21 cellular contexts compared by ENCODE assay signal in the genomic region with DNA sequence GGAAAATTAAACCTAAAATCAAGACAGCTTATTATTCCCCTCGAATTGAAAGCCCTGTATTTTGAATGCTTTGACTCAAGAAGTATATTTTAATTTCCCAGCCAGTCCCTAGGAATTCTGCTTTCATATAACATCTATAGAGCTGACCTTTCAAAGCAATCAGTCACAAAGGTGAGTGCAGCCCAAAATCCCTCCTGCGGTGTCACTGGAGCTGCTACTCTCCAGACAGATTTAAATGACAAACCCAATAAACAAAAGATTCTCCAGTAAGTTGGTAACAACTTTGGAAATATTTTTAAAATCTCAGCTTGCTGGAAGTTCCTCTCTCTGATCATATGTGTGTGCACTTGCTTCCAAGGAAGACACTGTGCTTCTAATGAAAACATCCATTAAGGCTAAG. TPM values are rescaled to one million over a fixed set of nuclear protein-coding genes. Genes with fewer than 3 reads are reported as not detected.
DNase-seq lines count a peak whose midpoint lies in the region; ATAC-seq and TF ChIP-seq lines count a peak whose summit lies in the region.
"Had no signal": no experiment of that assay in that cellular context is flagged by ENCODE, and none has a peak within 500 bp of the region (broad histone marks: within the 10 kb centered on the region; RNA-seq: fewer than 3 reads in every experiment).

No MANE protein-coding gene starts in this region.

- no peaks in the 10 kb centered on the region for H3K9me3 ChIP-seq in HUES64 (ENCODE audit: insufficient read depth, low read depth, low read length)
- no peaks in the 10 kb centered on the region for H3K9me3 ChIP-seq in endodermal cell (ENCODE audit: control insufficient read depth, low read length)
- no peaks in the 10 kb centered on the region for H3K9me3 ChIP-seq in lower lobe of right lung
- no peaks in the 10 kb centered on the region for H3K9me3 ChIP-seq in stomach
- H3K9me3 ChIP-seq: thoracic aorta had no signal

- DNase-seq in endodermal cell (peak; percentile 56), lower lobe of right lung (no peak), stomach (no peak), COLO668 (lab: John Stamatoyannopoulos, UW; ENCODE audit: unreplicated experiment) (no peak)
- DNase-seq in activated T-cell treated with anti-CD3 and anti-CD28 coated beads, Interleukin-2, amount 50 U/mL, for 72 hours: no peak
- DNase-seq: activated CD4-positive, alpha-beta memory T cell treated with anti-CD3 and anti-CD28 coated beads for 36 hours; activated CD4-positive, CD25-positive, alpha-beta regulatory T cell; activated effector memory CD4-positive, alpha-beta T cell treated with anti-CD3 and anti-CD28 coated beads, Interleukin-2, amount 50 U/mL, for 16 hours; brain microvascular endothelial cell; CD4-positive, alpha-beta memory T cell; Karpas-422; mammary epithelial cell; naive B cell; NCI-H2029; NCI-H2227 treated with DMSO at 0.1 percent for 48 hours; posterior cingulate gyrus; T1000 had no signal

- H3K4me3 ChIP-seq in HUES64 (ENCODE audit: low read length) (no peak overlapping the region), endodermal cell (ENCODE audit: low read length) (no peak overlapping the region), lower lobe of right lung (no peak overlapping the region), stomach (no peak overlapping the region)
- H3K4me3 ChIP-seq: coronary artery, thoracic aorta had no signal

- TF ChIP-seq CTCF in endodermal cell (conservative IDR thresholded peaks at IDR 0.05) (no peak), lower lobe of right lung (IDR thresholded peaks at IDR 0.05) (no peak), stomach (IDR thresholded peaks at IDR 0.05) (no peak)

- TF ChIP-seq POLR2A in stomach (IDR thresholded peaks at IDR 0.05): no peak

- H3K4me3 Mint-ChIP-seq in endodermal cell: no peak overlapping the region
- no peak overlapping the region for H3K4me3 Mint-ChIP-seq in activated T-cell treated with anti-CD3 and anti-CD28 coated beads, Interleukin-2, amount 50 U/mL, for 72 hours
- H3K4me3 Mint-ChIP-seq: activated CD4-positive, alpha-beta memory T cell treated with anti-CD3 and anti-CD28 coated beads for 36 hours; CD4-positive, alpha-beta memory T cell; naive B cell had no signal

- peaks cover 53% of the 10 kb centered on the region for H3K4me1 ChIP-seq in HUES64 (ENCODE audit: insufficient read depth, low read length)
- H3K4me1 ChIP-seq in endodermal cell (ENCODE audit: control insufficient read depth, insufficient read depth, low read length): peaks cover 18% of the 10 kb centered on the region
- peaks cover 57% of the 10 kb centered on the region for H3K4me1 ChIP-seq in lower lobe of right lung
- H3K4me1 ChIP-seq in stomach: peaks cover 22 to 75% (median 44%) of the 10 kb centered on the region in 4 donors

- peaks cover 21% of the 10 kb centered on the region for H3K36me3 Mint-ChIP-seq in endodermal cell (ENCODE audit: low read depth)
- H3K36me3 Mint-ChIP-seq in activated T-cell treated with anti-CD3 and anti-CD28 coated beads, Interleukin-2, amount 50 U/mL, for 72 hours (ENCODE audit: insufficient read depth in 2 of 2): no peaks in the 10 kb centered on the region
- H3K36me3 Mint-ChIP-seq: activated CD4-positive, alpha-beta memory T cell treated with anti-CD3 and anti-CD28 coated beads for 36 hours; CD4-positive, alpha-beta memory T cell; naive B cell had no signal

- H3K27ac ChIP-seq in HUES64 (ENCODE audit: low read depth, low read length) (peak overlapping the region; percentile 87), endodermal cell (ENCODE audit: low read depth, low read length) (peak overlapping the region; percentile 79), lower lobe of right lung (peak overlapping the region; percentile 7), stomach (peak overlapping the region in 3 of 5 donors; percentile 21 to 45 (median 37))
- H3K27ac ChIP-seq: brain microvascular endothelial cell, coronary artery, thoracic aorta had no signal

- H3K36me3 ChIP-seq in HUES64 (ENCODE audit: insufficient read depth, low read length) (0 out of 2 replicates have a peak, but pooled peaks cover 4% of the 10 kb centered on the region), endodermal cell (ENCODE audit: control insufficient read depth, insufficient read depth, low read length) (no peaks in the 10 kb centered on the region), lower lobe of right lung (no peaks in the 10 kb centered on the region), stomach (no peaks in the 10 kb centered on the region)
- H3K36me3 ChIP-seq: brain microvascular endothelial cell, thoracic aorta had no signal

- peak overlapping the region; percentile 2 for H3K9ac ChIP-seq in HUES64 (ENCODE audit: low read depth, low read length)
- no peak overlapping the region for H3K9ac ChIP-seq in endodermal cell (ENCODE audit: extremely low read depth, low read length, poor library complexity, severe bottlenecking)

- intact Hi-C loops in lower lobe of right lung (cut with DNase I): no loop called here
- intact Hi-C loops in stomach (cut with DNase I; ENCODE audit: low total_unique reads): loop anchor here (10.0 kb wide), 1 partner anchor 60 kb away; no protein-coding TSS in a partner anchor

- no peaks in the 10 kb centered on the region for H3K27me3 Mint-ChIP-seq in endodermal cell (ENCODE audit: insufficient read depth)
- no peaks in the 10 kb centered on the region for H3K27me3 Mint-ChIP-seq in activated T-cell treated with anti-CD3 and anti-CD28 coated beads, Interleukin-2, amount 50 U/mL, for 72 hours (ENCODE audit: low read depth)
- H3K27me3 Mint-ChIP-seq: naive B cell had no signal

- no peaks in the 10 kb centered on the region for H3K9me3 Mint-ChIP-seq in endodermal cell
- H3K9me3 Mint-ChIP-seq in activated T-cell treated with anti-CD3 and anti-CD28 coated beads, Interleukin-2, amount 50 U/mL, for 72 hours: no peaks in the 10 kb centered on the region
- H3K9me3 Mint-ChIP-seq: activated CD4-positive, alpha-beta memory T cell treated with anti-CD3 and anti-CD28 coated beads for 36 hours; naive B cell had no signal

- H3K27me3 ChIP-seq in HUES64 (ENCODE audit: insufficient read depth, low read length) (no peaks in the 10 kb centered on the region), endodermal cell (ENCODE audit: control insufficient read depth, insufficient read depth, low read length, poor library complexity, severe bottlenecking) (no peaks in the 10 kb centered on the region), lower lobe of right lung (ENCODE audit: low read depth) (no peaks in the 10 kb centered on the region), stomach (no peaks in the 10 kb centered on the region)
- H3K27me3 ChIP-seq: brain microvascular endothelial cell had no signal

- H3K4me1 Mint-ChIP-seq in endodermal cell: peaks cover 62% of the 10 kb centered on the region
- no peaks in the 10 kb centered on the region for H3K4me1 Mint-ChIP-seq in activated T-cell treated with anti-CD3 and anti-CD28 coated beads, Interleukin-2, amount 50 U/mL, for 72 hours (ENCODE audit: low read depth)
- H3K4me1 Mint-ChIP-seq: CD4-positive, alpha-beta memory T cell had no signal

- WGBS in HUES64: 42% methylated on average over 2 of the region's 2 CpGs
- WGBS in endodermal cell (ENCODE audit: insufficient coverage in 1 of 2, insufficient read length in 1 of 2), 2 experiments: 28 to 43% methylated on average over 2 of the region's 2 CpGs
- 72 to 79% (median 73%) methylated on average over 2 of the region's 2 CpGs for WGBS in stomach, 5 donors

- ATAC-seq in lower lobe of right lung (no peak), GM19395 (IDR thresholded peaks at IDR 0.05; ENCODE audit: unreplicated experiment) (no peak)
- ATAC-seq in activated T-cell treated with anti-CD3 and anti-CD28 coated beads, Interleukin-2, amount 50 U/mL, for 72 hours (replicated peaks in 1 of 2): no peak

- peak overlapping the region; percentile 41 for H3K27ac Mint-ChIP-seq in endodermal cell
- H3K27ac Mint-ChIP-seq in activated T-cell treated with anti-CD3 and anti-CD28 coated beads, Interleukin-2, amount 50 U/mL, for 72 hours: no peak overlapping the region
- H3K27ac Mint-ChIP-seq: activated CD4-positive, alpha-beta memory T cell treated with anti-CD3 and anti-CD28 coated beads for 36 hours; CD4-positive, alpha-beta memory T cell had no signal

- TF ChIP-seq EP300 in stomach (IDR thresholded peaks at IDR 0.05): no peak

RNA-seq across cellular contexts. Expression of gene PLPP3, which starts 14.7 kb away (rescaled TPM):
- polyA plus RNA-seq in HUES64 (2013, experiment 1 of 2): 21.5 TPM
- 23.1 TPM for polyA plus RNA-seq in HUES64 (2013, experiment 2 of 2)
- total RNA-seq in endodermal cell (10 to 100 TPM; 39.2 to 55.2 TPM), lower lobe of right lung (106 TPM), stomach (100 to 1,000 TPM in 2 of 5 donors, 10 to 100 TPM in 3; 28.7 to 145 (median 64.7) TPM)
- polyA plus RNA-seq in endodermal cell (2013, experiment 1 of 2): 45.8 TPM
- polyA plus RNA-seq in endodermal cell (2013, experiment 2 of 2): 38.6 TPM
- 10 to 100 TPM; 11.1 to 37.3 (median 17.6) TPM for polyA plus RNA-seq in stomach
- not detected for total RNA-seq in activated T-cell treated with anti-CD3 and anti-CD28 coated beads, Interleukin-2, amount 50 U/mL, for 72 hours
- total RNA-seq: activated CD4-positive, alpha-beta memory T cell treated with anti-CD3 and anti-CD28 coated beads for 36 hours had no signal
- polyA plus RNA-seq: CD4-positive, alpha-beta memory T cell had no signal

Comparison
In these comparisons a context has a peak if more than half of its experiments do, and no peak if none do; other contexts are left out.
1. H3K27ac ChIP-seq: peak in every context shown above with its lines; median percentile 87 in HUES64; 79 in endodermal cell; 37 in stomach; 7 in lower lobe of right lung.
2. RNA of gene PLPP3, which starts 14.7 kb away (total RNA-seq): 106 TPM in lower lobe of right lung (single experiment), 28.7 to 145 TPM in stomach and 39.2 to 55.2 TPM in endodermal cell; not detected in activated T-cell treated with anti-CD3 and anti-CD28 coated beads, Interleukin-2, amount 50 U/mL, for 72 hours; every median in the first group is over 10 times any median in the second.